ENCODE assay signal across 24 cellular contexts in the genomic region with DNA sequence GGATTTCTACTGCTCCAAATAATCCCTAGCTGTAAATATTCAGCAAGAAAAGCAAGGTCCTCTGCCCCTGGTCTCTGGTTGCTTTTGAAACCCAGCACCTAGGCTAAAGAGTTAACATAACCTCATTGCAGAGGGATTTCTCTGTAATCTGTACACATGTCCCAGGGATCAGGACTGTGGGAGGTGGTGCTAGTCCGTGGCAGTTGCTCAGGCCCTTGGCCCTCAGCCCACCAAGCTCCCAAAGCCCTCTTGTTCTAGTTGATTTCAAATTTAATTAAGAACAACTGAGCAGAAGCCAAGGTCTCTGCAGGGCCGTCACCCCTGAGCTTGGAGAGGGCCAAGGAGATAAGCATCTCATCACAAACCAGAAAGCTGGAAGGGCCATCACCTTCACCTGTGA.
A peak's percentile ranks its signal among the peaks of the same experiment; 100 is the strongest.
DNase-seq lines count a peak whose midpoint lies in the region; ATAC-seq and TF ChIP-seq lines count a peak whose summit lies in the region.
"Had no signal": no experiment of that assay in that cellular context is flagged by ENCODE, and none has a peak within 500 bp of the region (broad histone marks: within the 10 kb centered on the region; RNA-seq: fewer than 3 reads in every experiment).

No MANE protein-coding gene starts in this region.

- DNase-seq in BE2C (peak; percentile 34), G401 (ENCODE audit: low spot score) (peak; percentile 32), choroid plexus epithelial cell (ENCODE audit: low read depth) (peak; percentile 32), hepatocyte (ENCODE audit: low spot score) (no peak), sigmoid colon (no peak), NCI-H1930 (lab: John Stamatoyannopoulos, UW) (no peak), H4 (ENCODE audit: low spot score) (no peak)
- DNase-seq: Caco-2; CD8-positive, alpha-beta T cell; H9; Kasumi-1; NCI-H1092 treated with DMSO at 0.1 percent for 48 hours; NCI-H1436; NCI-H187; NCI-H2171 treated with DMSO at 0.1 percent for 48 hours; NCI-H446; NCI-H524 treated with DMSO at 0.1 percent for 48 hours; NCI-H82; NK-92 treated with Interleukin-12 subunit alpha and Interleukin-12 subunit beta, amount 100 ng/mL, for 24 hours; PC-3; SHP77 had no signal

- H4K20me1 ChIP-seq in hepatocyte (ENCODE audit: insufficient read depth, poor library complexity, severe bottlenecking): no peaks in the 10 kb centered on the region

- intact Hi-C loops in sigmoid colon (cut with DNase I): no loop called here

- no peak for TF ChIP-seq CTCF in BE2C (IDR thresholded peaks at IDR 0.05; ENCODE audit: low read depth, low read length)
- no peak for TF ChIP-seq CTCF in choroid plexus epithelial cell (conservative IDR thresholded peaks at IDR 0.05; ENCODE audit: low read depth, low read length)
- TF ChIP-seq CTCF in hepatocyte (IDR thresholded peaks at IDR 0.05; ENCODE audit: poor library complexity): no peak
- TF ChIP-seq CTCF in sigmoid colon (IDR thresholded peaks at IDR 0.05): no peak

- no peaks in the 10 kb centered on the region for H3K27me3 ChIP-seq in BE2C
- no peaks in the 10 kb centered on the region for H3K27me3 ChIP-seq in hepatocyte
- H3K27me3 ChIP-seq in sigmoid colon: no peaks in the 10 kb centered on the region

- no peaks in the 10 kb centered on the region for H3K79me2 ChIP-seq in hepatocyte

- H3K4me1 ChIP-seq in BE2C (peaks cover 17% of the 10 kb centered on the region), hepatocyte (ENCODE audit: insufficient read depth) (peaks cover 11% of the 10 kb centered on the region), sigmoid colon (no peaks in the 10 kb centered on the region)

- H3K9me2 ChIP-seq in hepatocyte (replicated peaks; ENCODE audit: insufficient read depth): no peaks in the 10 kb centered on the region

- H3K27ac ChIP-seq in hepatocyte (peak overlapping the region; percentile 23), sigmoid colon (no peak overlapping the region)
- H3K27ac ChIP-seq: C4-2B had no signal

- WGBS in hepatocyte (ENCODE audit: low lambda C conversion rate, missing lambda C conversion rate): 60% methylated on average over 2 of the region's 2 CpGs
- 80% methylated on average over 2 of the region's 2 CpGs for WGBS in sigmoid colon, 2 donors

- no peak overlapping the region for H2AFZ ChIP-seq in hepatocyte

- H3K9me3 ChIP-seq in BE2C (no peaks in the 10 kb centered on the region), hepatocyte (ENCODE audit: low read depth) (no peaks in the 10 kb centered on the region), sigmoid colon (no peaks in the 10 kb centered on the region)
- H3K9me3 ChIP-seq: Caco-2 had no signal

- ATAC-seq in GM21529 (IDR thresholded peaks at IDR 0.05; ENCODE audit: unreplicated experiment): no peak
- ATAC-seq: CD8-positive, alpha-beta T cell; K562; PC-3 had no signal

- in situ Hi-C loops in G401 (cut with HindIII; ENCODE audit: low sequenced_read_pairs): no loop called here

- H3K4me3 ChIP-seq in BE2C (ENCODE audit: low read depth, low read length) (no peak overlapping the region), choroid plexus epithelial cell (ENCODE audit: low read depth, low read length) (no peak overlapping the region), hepatocyte (no peak overlapping the region), sigmoid colon (no peak overlapping the region)
- H3K4me3 ChIP-seq: K562 had no signal

- TF ChIP-seq POLR2A in sigmoid colon (IDR thresholded peaks at IDR 0.05): no peak

- TF ChIP-seq EP300 in sigmoid colon (IDR thresholded peaks at IDR 0.05): no peak

- no peak overlapping the region for H3K4me2 ChIP-seq in hepatocyte

- no peaks in the 10 kb centered on the region for H3K36me3 ChIP-seq in BE2C
- H3K36me3 ChIP-seq in hepatocyte (replicated peaks; ENCODE audit: insufficient read depth, low read depth): no peaks in the 10 kb centered on the region
- H3K36me3 ChIP-seq in sigmoid colon: no peaks in the 10 kb centered on the region

Comparison
In these comparisons a context has a peak if more than half of its experiments do, and no peak if none do; other contexts are left out.
1. DNase-seq: peak in BE2C (single experiment), G401 (single experiment) and choroid plexus epithelial cell (single experiment); none in hepatocyte (single experiment), sigmoid colon (single experiment), NCI-H1930 (0 of 2) and H4 (single experiment).